ENCODE assay signal across 23 cellular contexts in genomic region chr7:22267989-22268615, GRCh38.
DNase-seq lines count a peak whose midpoint lies in the region; ATAC-seq and TF ChIP-seq lines count a peak whose summit lies in the region.
"Had no signal": no experiment of that assay in that cellular context is flagged by ENCODE, and none has a peak within 500 bp of the region (broad histone marks: within the 10 kb centered on the region; RNA-seq: fewer than 3 reads in every experiment).

No MANE protein-coding gene starts in this region.

- TF ChIP-seq RAD21 in SK-N-SH (IDR thresholded peaks at IDR 0.05; ENCODE audit: low read length), result no peak

- no peak overlapping the region for H2BK5ac ChIP-seq in trophoblast cell (ENCODE audit: low read depth, low read length, poor library complexity)

- POLR2A ChIA-PET in SK-N-SH (lab: Yijun Ruan, JAX), result no interaction called here

- H3K18ac ChIP-seq in trophoblast cell (ENCODE audit: low read length), result no peak overlapping the region

- 61% methylated on average over 4 of the region's 4 CpGs for WGBS in SK-N-SH (ENCODE audit: low lambda C conversion rate)
- WGBS in trophoblast cell (ENCODE audit: extremely low coverage, insufficient coverage, insufficient read length), result no CpG with 5 or more reads among the region's 4 CpGs

- no peaks in the 10 kb centered on the region for H3K79me2 ChIP-seq in SK-N-SH (ENCODE audit: insufficient read depth)
- H3K79me2 ChIP-seq in trophoblast cell (ENCODE audit: control insufficient read depth, insufficient read depth, low read length, poor library complexity), result no peaks in the 10 kb centered on the region

- CTCF ChIA-PET in SK-N-SH (lab: Yijun Ruan, JAX), result interaction anchor here (0.6 to 1.5 kb wide), 3 partner anchors 10 to 184 kb away, joined by 3 to 4 read pairs (median 3); no protein-coding TSS in a partner anchor

- no peak overlapping the region for H3K14ac ChIP-seq in trophoblast cell (ENCODE audit: low read length)

- H4K12ac ChIP-seq in trophoblast cell (ENCODE audit: low read depth, low read length), result no peak overlapping the region

- no peak overlapping the region for H3K9ac ChIP-seq in SK-N-SH
- H3K9ac ChIP-seq in trophoblast cell (ENCODE audit: low read length), result no peak overlapping the region
- H3K9ac ChIP-seq: GM23248 had no signal

- H4K91ac ChIP-seq in trophoblast cell (ENCODE audit: low read depth, low read length), result no peak overlapping the region

- H3K4me2 ChIP-seq in SK-N-SH, result no peak overlapping the region
- H3K4me2 ChIP-seq in trophoblast cell (ENCODE audit: low read length), result no peak overlapping the region

- no peak overlapping the region for H4K8ac ChIP-seq in trophoblast cell (ENCODE audit: low read depth, low read length)

- no peak overlapping the region for H3K4ac ChIP-seq in trophoblast cell (ENCODE audit: low read depth, low read length)

- H3K4me1 ChIP-seq in SK-N-SH (ENCODE audit: control insufficient read depth in 1 of 2, insufficient read depth in 2 of 2, low read depth in 1 of 2, low read length in 1 of 2) (no peaks in the 10 kb centered on the region), trophoblast cell (ENCODE audit: control insufficient read depth in 1 of 2, insufficient read depth in 2 of 2, low read length in 2 of 2) (no peaks in the 10 kb centered on the region)
- H3K4me1 ChIP-seq: left lung, SJSA1, testis, uterus had no signal

- no peaks in the 10 kb centered on the region for H4K20me1 ChIP-seq in SK-N-SH (ENCODE audit: insufficient read depth)

- no peaks in the 10 kb centered on the region for H3K9me3 ChIP-seq in SK-N-SH
- H3K9me3 ChIP-seq in trophoblast cell (ENCODE audit: insufficient read depth, low read depth, low read length), result no peaks in the 10 kb centered on the region
- H3K9me3 ChIP-seq: left lung, SJSA1, testis, uterus had no signal

- H3K36me3 ChIP-seq in SK-N-SH (replicated peaks in 1 of 2; ENCODE audit: control insufficient read depth in 1 of 2, insufficient read depth in 2 of 2, low read length in 1 of 2) (no peaks in the 10 kb centered on the region), trophoblast cell (ENCODE audit: control insufficient read depth in 1 of 2, insufficient read depth in 2 of 2, low read length in 2 of 2) (no peaks in the 10 kb centered on the region)
- H3K36me3 ChIP-seq: left lung, SJSA1, uterus had no signal

- H3K27ac ChIP-seq in SK-N-SH (ENCODE audit: low read depth in 2 of 2, low read length in 1 of 2), result no peak overlapping the region
- no peak overlapping the region for H3K27ac ChIP-seq in trophoblast cell (ENCODE audit: low read depth, low read length)
- H3K27ac ChIP-seq: GM23248, HL-60, left lung, SJSA1, testis, uterus had no signal

- ATAC-seq in SK-N-SH treated with all-trans-retinoic acid at 6 μM for 48 hours, result peak; percentile 64
- ATAC-seq in GM18867 (IDR thresholded peaks at IDR 0.05; ENCODE audit: unreplicated experiment), result no peak
- no peak for ATAC-seq in GM19035 (IDR thresholded peaks at IDR 0.05; ENCODE audit: unreplicated experiment)
- ATAC-seq: activated CD8-positive, alpha-beta T cell treated with anti-CD3 and anti-CD28 coated beads, Interleukin-2, amount 10 ng/mL, durations not matched to agents 7 days and 5 days; left lung had no signal

- H2AK5ac ChIP-seq in trophoblast cell (ENCODE audit: low read length), result no peak overlapping the region

- H2BK120ac ChIP-seq in trophoblast cell (ENCODE audit: insufficient read depth, low read length, poor library complexity), result no peak overlapping the region

- H3K4me3 ChIP-seq in SK-N-SH (ENCODE audit: low read depth in 2 of 2, low read length in 1 of 2), result no peak overlapping the region
- H3K4me3 ChIP-seq in trophoblast cell (ENCODE audit: low read depth, low read length), result no peak overlapping the region
- H3K4me3 ChIP-seq: GM23248, left lung, SJSA1, testis, uterus had no signal

- H3F3A ChIP-seq in SK-N-SH (replicated peaks; ENCODE audit: insufficient read depth), result no peaks in the 10 kb centered on the region

- TF ChIP-seq CTCF in SK-N-SH (IDR thresholded peaks at IDR 0.05), result no peak

- H3K9me2 ChIP-seq in SK-N-SH, result no peaks in the 10 kb centered on the region

- no peak overlapping the region for H2BK12ac ChIP-seq in trophoblast cell (ENCODE audit: low read length)

- DNase-seq in SK-N-SH (no peak), NCI-H1048 (lab: John Stamatoyannopoulos, UW) (peak; percentile 21), fibroblast of peridontal ligament (ENCODE audit: extremely low read depth) (peak; percentile 20), trophoblast cell (no peak), amniotic stem cell (lab: John Stamatoyannopoulos, UW) (no peak)
- DNase-seq: activated CD4-positive, CD25-positive, alpha-beta regulatory T cell treated with anti-CD3 and anti-CD28 coated beads, Interleukin-2, amount 50 U/mL, for 72 hours; activated CD8-positive, alpha-beta T cell treated with anti-CD3 and anti-CD28 coated beads, Interleukin-2, amount 10 ng/mL, durations not matched to agents 7 days and 5 days; activated gamma-delta T cell; activated naive CD8-positive, alpha-beta T cell treated with anti-CD3 and anti-CD28 coated beads, Interleukin-2, amount 10 ng/mL, durations not matched to agents 7 days and 5 days; DMS79 treated with DMSO at 0.1 percent for 48 hours; GM23248; left lung; mesendoderm; NCI-H1930; stimulated activated naive CD4-positive, alpha-beta T cell treated with Interleukin-2 at 50 U/mL for 16 hours; T-helper 1 cell; testis; uterus had no signal

- H3K79me1 ChIP-seq in trophoblast cell (ENCODE audit: low read length), result no peaks in the 10 kb centered on the region

- H3K27me3 ChIP-seq in SK-N-SH (ENCODE audit: insufficient read depth) (no peaks in the 10 kb centered on the region), trophoblast cell (ENCODE audit: insufficient read depth, low read length) (no peaks in the 10 kb centered on the region)
- H3K27me3 ChIP-seq: left lung, testis, uterus had no signal

- H3K23ac ChIP-seq in trophoblast cell (ENCODE audit: low read length), result no peak overlapping the region

- H2AFZ ChIP-seq in SK-N-SH (ENCODE audit: low read depth), result no peak overlapping the region
- H2AFZ ChIP-seq in trophoblast cell (ENCODE audit: insufficient read depth, low read length, poor library complexity), result no peak overlapping the region
- H2AFZ ChIP-seq: GM23248 had no signal

- no peak for TF ChIP-seq EP300 in SK-N-SH (IDR thresholded peaks at IDR 0.05; ENCODE audit: borderline replicate concordance in 1 of 2, low read depth in 1 of 2, low read length in 1 of 2)

TF ChIP-seq in SK-N-SH treated with all-trans-retinoic acid at 6 μM for 48 hours, 23 proteins besides CTCF, POLR2A, EP300 and RAD21 (continues in another document):
- TF ChIP-seq ISL1 (CRISPR knock-in tag; IDR thresholded peaks at IDR 0.05) (peak; percentile 76), CREB5 (CRISPR knock-in tag; IDR thresholded peaks at IDR 0.05; ENCODE audit: low read depth) (no peak)

TF ChIP-seq in SK-N-SH, 30 proteins besides CTCF, POLR2A, EP300 and RAD21:
- TF ChIP-seq ZBTB33 (IDR thresholded peaks at IDR 0.05; ENCODE audit: borderline replicate concordance, low read depth), result no peak
- no peak for TF ChIP-seq MAX (IDR thresholded peaks at IDR 0.05; ENCODE audit: low read depth)
- TF ChIP-seq MEF2A (IDR thresholded peaks at IDR 0.05; ENCODE audit: borderline replicate concordance, low read depth), result no peak
- TF ChIP-seq YY1 (IDR thresholded peaks at IDR 0.05; ENCODE audit: low read depth), result no peak
- no peak for TF ChIP-seq JUND (IDR thresholded peaks at IDR 0.05)
- TF ChIP-seq ELF1 (IDR thresholded peaks at IDR 0.05), result no peak
- TF ChIP-seq SIN3A (IDR thresholded peaks at IDR 0.05; ENCODE audit: borderline replicate concordance, low read depth, low read length), result no peak
- TF ChIP-seq FOXM1 (IDR thresholded peaks at IDR 0.05; ENCODE audit: low read depth), result no peak
- no peak for TF ChIP-seq GATA2 (CRISPR knock-in tag; IDR thresholded peaks at IDR 0.05)
- no peak for TF ChIP-seq RXRA (IDR thresholded peaks at IDR 0.05; ENCODE audit: borderline replicate concordance, low read depth)
- no peak for TF ChIP-seq TAF1 (IDR thresholded peaks at IDR 0.05; ENCODE audit: borderline replicate concordance, low read depth, low read length)
- no peak for TF ChIP-seq TEAD4 (IDR thresholded peaks at IDR 0.05; ENCODE audit: borderline replicate concordance, insufficient read depth)

Comparison
In these comparisons a context has a peak if more than half of its experiments do, and no peak if none do; other contexts are left out.
1. DNase-seq: peak in NCI-H1048 (single experiment) and fibroblast of peridontal ligament (single experiment); none in SK-N-SH (single experiment), trophoblast cell (0 of 2) and amniotic stem cell (single experiment).